In the genomic region with DNA sequence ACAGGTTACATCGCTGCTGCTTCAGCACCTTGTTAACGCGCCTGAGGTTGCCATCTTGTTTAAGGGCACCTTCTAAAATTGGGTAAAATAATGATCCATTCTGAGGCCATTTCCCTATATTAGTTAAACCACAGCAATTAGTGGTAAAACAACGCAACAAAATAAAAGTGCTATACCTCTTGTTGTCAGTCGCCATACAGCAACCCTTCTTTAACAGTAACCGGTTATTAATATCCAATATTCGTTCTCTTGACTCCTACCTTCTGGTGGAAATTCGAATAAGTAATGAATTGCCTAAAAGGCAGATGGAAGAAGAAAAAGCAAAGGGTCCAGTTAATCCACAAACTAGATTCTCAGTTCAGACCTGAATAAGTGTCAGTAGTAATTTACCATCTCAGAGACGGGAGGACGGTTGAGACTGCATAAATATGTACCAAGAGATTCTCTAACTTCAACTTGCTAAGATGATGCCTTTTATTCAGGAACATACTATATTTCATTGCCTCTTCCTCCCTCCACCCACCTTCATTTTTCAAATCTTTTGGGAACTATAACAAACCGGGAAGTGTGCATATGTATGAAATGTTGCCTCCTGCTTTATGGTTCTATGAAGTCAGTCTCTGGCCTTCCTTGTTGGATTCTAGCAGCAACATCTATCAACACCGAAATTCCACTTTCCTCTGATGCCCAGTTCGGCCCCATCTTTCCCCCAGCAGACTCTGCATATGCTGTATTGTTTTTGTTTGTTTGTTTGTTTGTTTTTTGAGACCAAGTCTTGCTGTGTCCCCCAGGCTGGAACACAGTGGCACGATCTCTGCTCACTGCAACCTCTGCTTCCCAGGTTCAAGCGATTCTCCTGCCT, we compare ENCODE assay signal across 8 cellular contexts. TPM values are rescaled to one million over a fixed set of nuclear protein-coding genes. Genes with fewer than 3 reads are reported as not detected.
DNase-seq lines count a peak whose midpoint lies in the region; ATAC-seq lines count a peak whose summit lies in the region.

No MANE protein-coding gene starts in this region.

- intact Hi-C loops in posterior cingulate gyrus (cut with DNase I) = loop anchor here (2.0 kb wide), 1 partner anchor 29 kb away; no protein-coding TSS in a partner anchor

- peaks cover 24% of the 10 kb centered on the region for H3K36me3 ChIP-seq in HUES6 (ENCODE audit: control insufficient read depth, insufficient read depth, low read length)

- H3K4me1 ChIP-seq in HUES6 (ENCODE audit: control insufficient read depth, insufficient read depth, low read length) = peaks cover 10% of the 10 kb centered on the region; the same call in 1 of the 2 replicates

- no peaks in the 10 kb centered on the region for H3K9me3 ChIP-seq in HUES6 (ENCODE audit: control insufficient read depth, insufficient read depth, low read depth, low read length)
- no peaks in the 10 kb centered on the region for H3K9me3 ChIP-seq in iPS-18c (ENCODE audit: control insufficient read depth, insufficient read depth, low read length)

- H3K36me3 Mint-ChIP-seq in activated naive CD4-positive, alpha-beta T cell treated with anti-CD3 and anti-CD28 coated beads, Interleukin-2, amount 50 U/mL, for 72 hours = peaks cover 27 to 36% of the 10 kb centered on the region in 2 donors
- peaks cover 19% of the 10 kb centered on the region for H3K36me3 Mint-ChIP-seq in stimulated activated memory B cell treated with anti-CD40 and anti-IgM and Interleukin-4, amounts not matched to agents 10 μg/mL and 1 μg/mL and 100 μg/mL, for 72 hours

- ATAC-seq in activated naive CD4-positive, alpha-beta T cell treated with anti-CD3 and anti-CD28 coated beads, Interleukin-2, amount 50 U/mL, for 72 hours = no peak
- no peak for ATAC-seq in stimulated activated memory B cell treated with anti-CD40 and anti-IgM and Interleukin-4, amounts not matched to agents 10 μg/mL and 1 μg/mL and 100 μg/mL, for 72 hours
- no peak for ATAC-seq in HG03432 (IDR thresholded peaks at IDR 0.05; ENCODE audit: unreplicated experiment)

- DNase-seq in activated naive CD4-positive, alpha-beta T cell treated with anti-CD3 and anti-CD28 coated beads, Interleukin-2, amount 50 U/mL, for 72 hours (ENCODE audit: low spot score in 2 of 2) = no peak
- DNase-seq in RPMI8226 (no peak), posterior cingulate gyrus (no peak), SIG-M5 treated with dmso at 0.1 percent for 504 hours (lab: John Stamatoyannopoulos, UW; ENCODE audit: unreplicated experiment) (no peak)

- peak overlapping the region; percentile 86 for H3K4me3 ChIP-seq in HUES6 (ENCODE audit: low read depth, low read length)
- peak overlapping the region; percentile 90; the same call in 1 of the 2 replicates for H3K4me3 ChIP-seq in iPS-18c (ENCODE audit: insufficient read depth, low read depth, low read length)

- H3K27ac ChIP-seq in HUES6 (ENCODE audit: low read depth, low read length) = peak overlapping the region; percentile 95

- H3K27me3 Mint-ChIP-seq in stimulated activated memory B cell treated with anti-CD40 and anti-IgM and Interleukin-4, amounts not matched to agents 10 μg/mL and 1 μg/mL and 100 μg/mL, for 72 hours = no peaks in the 10 kb centered on the region

- peak overlapping the region; percentile 86 for H3K9ac ChIP-seq in HUES6 (ENCODE audit: low read length)

- no peaks in the 10 kb centered on the region for H3K27me3 ChIP-seq in HUES6 (ENCODE audit: control insufficient read depth, insufficient read depth, low read length)

- H3K4me3 Mint-ChIP-seq in stimulated activated memory B cell treated with anti-CD40 and anti-IgM and Interleukin-4, amounts not matched to agents 10 μg/mL and 1 μg/mL and 100 μg/mL, for 72 hours = peak overlapping the region; percentile 86

- H3K9me3 Mint-ChIP-seq in activated naive CD4-positive, alpha-beta T cell treated with anti-CD3 and anti-CD28 coated beads, Interleukin-2, amount 50 U/mL, for 72 hours = no peaks in the 10 kb centered on the region
- H3K9me3 Mint-ChIP-seq in stimulated activated memory B cell treated with anti-CD40 and anti-IgM and Interleukin-4, amounts not matched to agents 10 μg/mL and 1 μg/mL and 100 μg/mL, for 72 hours = no peaks in the 10 kb centered on the region

- peak overlapping the region; percentile 97 to 99 for H3K27ac Mint-ChIP-seq in activated naive CD4-positive, alpha-beta T cell treated with anti-CD3 and anti-CD28 coated beads, Interleukin-2, amount 50 U/mL, for 72 hours
- H3K27ac Mint-ChIP-seq in stimulated activated memory B cell treated with anti-CD40 and anti-IgM and Interleukin-4, amounts not matched to agents 10 μg/mL and 1 μg/mL and 100 μg/mL, for 72 hours = peak overlapping the region; percentile 97

- H3K4me1 Mint-ChIP-seq in stimulated activated memory B cell treated with anti-CD40 and anti-IgM and Interleukin-4, amounts not matched to agents 10 μg/mL and 1 μg/mL and 100 μg/mL, for 72 hours = peaks cover 32% of the 10 kb centered on the region

RNA-seq across cellular contexts. Expression of a gene that starts 0.8 kb away (rescaled TPM):
- total RNA-seq in activated naive CD4-positive, alpha-beta T cell treated with anti-CD3 and anti-CD28 coated beads, Interleukin-2, amount 50 U/mL, for 72 hours = 100 to 1,000 TPM; 137 to 180 TPM

RNA-seq across cellular contexts. Expression of a gene that starts 6.5 kb away (rescaled TPM):
- total RNA-seq in activated naive CD4-positive, alpha-beta T cell treated with anti-CD3 and anti-CD28 coated beads, Interleukin-2, amount 50 U/mL, for 72 hours = not detected

RNA-seq across cellular contexts. Expression of a gene that starts 21.8 kb away (rescaled TPM):
- 1 to 10 TPM; 1.1 to 1.4 TPM for total RNA-seq in activated naive CD4-positive, alpha-beta T cell treated with anti-CD3 and anti-CD28 coated beads, Interleukin-2, amount 50 U/mL, for 72 hours

RNA-seq across cellular contexts. Expression of a gene that starts 25.6 kb away (rescaled TPM):
- 10 to 100 TPM; 10.9 to 12.6 TPM for total RNA-seq in activated naive CD4-positive, alpha-beta T cell treated with anti-CD3 and anti-CD28 coated beads, Interleukin-2, amount 50 U/mL, for 72 hours

RNA-seq across cellular contexts. Expression of a gene that starts 53.2 kb away (rescaled TPM):
- total RNA-seq in activated naive CD4-positive, alpha-beta T cell treated with anti-CD3 and anti-CD28 coated beads, Interleukin-2, amount 50 U/mL, for 72 hours = 1 to 10 TPM; 1.5 to 3.8 TPM
